Comparison of ENCODE assay signal across 1 cellular context in the genomic region with DNA sequence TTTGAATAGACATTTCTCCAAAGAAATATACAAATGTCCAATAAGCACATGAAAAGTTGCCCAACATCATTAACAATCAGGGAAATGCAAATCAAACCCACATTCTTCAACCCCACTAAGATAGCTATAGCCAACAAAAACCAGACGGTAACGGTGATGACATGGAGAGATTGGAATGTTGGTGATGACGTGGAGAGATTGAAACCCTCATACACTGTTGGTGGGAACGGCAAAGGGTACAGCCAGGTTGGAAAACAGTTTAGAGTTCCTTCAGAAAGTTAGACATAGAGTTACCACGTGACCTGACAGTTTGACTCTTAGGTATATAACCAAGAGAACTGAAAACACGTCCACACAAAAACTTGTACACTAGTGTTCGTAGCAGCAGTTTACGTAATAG.
A peak's percentile ranks its signal among the peaks of the same experiment; 100 is the strongest.
TF ChIP-seq lines count a peak whose summit lies in the region.

No MANE protein-coding gene starts in this region.

TF ChIP-seq in endothelial cell of umbilical vein, 7 proteins besides CTCF, POLR2A, EP300 and RAD21:
- TF ChIP-seq, protein P1, sequence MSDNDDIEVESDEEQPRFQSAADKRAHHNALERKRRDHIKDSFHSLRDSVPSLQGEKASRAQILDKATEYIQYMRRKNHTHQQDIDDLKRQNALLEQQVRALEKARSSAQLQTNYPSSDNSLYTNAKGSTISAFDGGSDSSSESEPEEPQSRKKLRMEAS (IDR thresholded peaks at IDR 0.05; ENCODE audit: insufficient read depth, insufficient read length): no peak
- no peak for TF ChIP-seq EZH2 (IDR thresholded peaks at IDR 0.05; ENCODE audit: borderline replicate concordance, low read depth, low read length, severe bottlenecking)
- peak; percentile 51 for TF ChIP-seq JUN (IDR thresholded peaks at IDR 0.05; ENCODE audit: borderline replicate concordance, insufficient read depth, insufficient read length, low read depth)
- TF ChIP-seq GATA2 (IDR thresholded peaks at IDR 0.05; ENCODE audit: insufficient read depth, insufficient read length, low read depth, low read length): no peak
- TF ChIP-seq POLR2AphosphoS5 (IDR thresholded peaks at IDR 0.05; ENCODE audit: insufficient read depth, low read depth, low read length): no peak
- peak; percentile 38 for TF ChIP-seq FOS (IDR thresholded peaks at IDR 0.05; ENCODE audit: borderline replicate concordance, insufficient read depth, low read length)
- TF ChIP-seq MYC (IDR thresholded peaks at IDR 0.05; ENCODE audit: low read depth, low read length): no peak
